ENCODE assay signal across 31 cellular contexts in the genomic region with DNA sequence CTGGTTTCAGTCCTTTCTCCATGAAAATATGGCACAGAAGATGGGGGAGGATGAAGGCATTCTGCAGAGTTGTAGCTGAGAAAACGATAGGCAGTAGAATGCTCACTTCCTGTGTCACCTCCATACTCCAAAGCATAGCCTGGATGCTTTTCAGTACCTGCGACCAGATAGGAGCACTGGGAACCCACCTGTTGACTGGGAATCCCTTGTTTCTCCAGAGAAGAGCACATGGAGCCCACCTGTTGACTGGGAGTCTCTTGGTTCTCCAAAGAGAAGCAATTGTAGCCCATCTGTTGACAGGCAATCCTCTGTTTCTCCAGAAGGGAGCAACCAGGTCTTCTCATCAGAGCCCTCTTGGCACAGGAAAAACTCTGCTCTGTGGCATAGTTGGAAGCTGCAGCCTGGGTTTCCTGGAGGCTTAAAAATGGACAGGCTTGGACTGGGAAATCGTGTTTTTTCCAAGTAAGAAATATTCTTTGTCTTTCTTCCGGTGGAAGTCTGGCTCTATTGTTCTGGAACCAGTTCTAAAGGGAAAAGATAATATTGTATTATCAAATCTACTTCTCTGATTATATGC. TPM values are rescaled to one million over a fixed set of nuclear protein-coding genes. Genes with fewer than 3 reads are reported as not detected.
DNase-seq lines count a peak whose midpoint lies in the region; ATAC-seq, FAIRE-seq and TF ChIP-seq lines count a peak whose summit lies in the region.
"Had no signal": no experiment of that assay in that cellular context is flagged by ENCODE, and none has a peak within 500 bp of the region (broad histone marks: within the 10 kb centered on the region; RNA-seq: fewer than 3 reads in every experiment).

No MANE protein-coding gene starts in this region.

- H3K36me3 ChIP-seq in K562 (ENCODE audit: control insufficient read depth, insufficient read depth, low read length) (peaks cover 26% of the 10 kb centered on the region), subcutaneous abdominal adipose tissue (ENCODE audit: control insufficient read depth in 5 of 5, insufficient read depth in 5 of 5, low read length in 5 of 5) (peaks cover 21 to 38% (median 31%) of the 10 kb centered on the region in 5 donors)

- ATAC-seq in K562 = peak; percentile 19; the same call in 1 of the 3 replicates
- no peak for ATAC-seq in activated CD8-positive, alpha-beta T cell treated with anti-CD3 and anti-CD28 coated beads, Interleukin-2, amount 10 ng/mL, durations not matched to agents 7 days and 5 days
- ATAC-seq in activated CD4-positive, alpha-beta T cell treated with anti-CD3 and anti-CD28 coated beads for 36 hours = no peak
- ATAC-seq: activated naive CD4-positive, alpha-beta T cell treated with anti-CD3 and anti-CD28 coated beads, Interleukin-2, amount 50 U/mL, for 72 hours; gastrocnemius medialis; GM23338; Panc1; sciatic nerve had no signal

- WGBS in K562 (ENCODE audit: insufficient coverage, low coverage, missing lambda C conversion rate) = 37% methylated on average over 4 of the region's 4 CpGs

- H3K36me3 Mint-ChIP-seq in activated T-cell treated with anti-CD3 and anti-CD28 coated beads, Interleukin-2, amount 50 U/mL, for 24 hours (ENCODE audit: low read depth) = peaks cover 55% of the 10 kb centered on the region
- H3K36me3 Mint-ChIP-seq in activated CD8-positive, alpha-beta T cell treated with anti-CD3 and anti-CD28 coated beads, Interleukin-2, amount 10 ng/mL, durations not matched to agents 7 days and 5 days (ENCODE audit: low read depth) = peaks cover 38% of the 10 kb centered on the region
- peaks cover 34% of the 10 kb centered on the region for H3K36me3 Mint-ChIP-seq in activated CD4-positive, alpha-beta T cell treated with anti-CD3 and anti-CD28 coated beads for 36 hours (ENCODE audit: low read depth)

- H3K27ac Mint-ChIP-seq in activated T-cell treated with anti-CD3 and anti-CD28 coated beads, Interleukin-2, amount 50 U/mL, for 24 hours = peak overlapping the region; percentile 40
- no peak overlapping the region for H3K27ac Mint-ChIP-seq in activated CD8-positive, alpha-beta T cell treated with anti-CD3 and anti-CD28 coated beads, Interleukin-2, amount 10 ng/mL, durations not matched to agents 7 days and 5 days
- no peak overlapping the region for H3K27ac Mint-ChIP-seq in activated CD4-positive, alpha-beta T cell treated with anti-CD3 and anti-CD28 coated beads for 36 hours
- H3K27ac Mint-ChIP-seq: GM23338, type B pancreatic cell had no signal

- no peaks in the 10 kb centered on the region for H3K27me3 ChIP-seq in K562 (ENCODE audit: control insufficient read depth in 2 of 2, insufficient read depth in 2 of 2, low read length in 2 of 2)
- H3K27me3 ChIP-seq in subcutaneous abdominal adipose tissue (ENCODE audit: control insufficient read depth in 5 of 5, insufficient read depth in 4 of 5, low read length in 5 of 5) = no peaks in the 10 kb centered on the region
- H3K27me3 ChIP-seq: esophagus squamous epithelium, gastrocnemius medialis, hepatocyte had no signal

- H2AFZ ChIP-seq in K562 (ENCODE audit: low read depth, low read length) = no peak overlapping the region
- H2AFZ ChIP-seq: GM23338, hepatocyte had no signal

- peaks cover 5% of the 10 kb centered on the region for H3K4me1 Mint-ChIP-seq in activated T-cell treated with anti-CD3 and anti-CD28 coated beads, Interleukin-2, amount 50 U/mL, for 24 hours (ENCODE audit: low read depth)
- no peaks in the 10 kb centered on the region for H3K4me1 Mint-ChIP-seq in activated CD8-positive, alpha-beta T cell treated with anti-CD3 and anti-CD28 coated beads, Interleukin-2, amount 10 ng/mL, durations not matched to agents 7 days and 5 days (ENCODE audit: low read depth)
- H3K4me1 Mint-ChIP-seq in activated CD4-positive, alpha-beta T cell treated with anti-CD3 and anti-CD28 coated beads for 36 hours = peaks cover 4% of the 10 kb centered on the region
- H3K4me1 Mint-ChIP-seq: GM23338 had no signal

- no peak overlapping the region for H3K9ac ChIP-seq in K562 (ENCODE audit: insufficient read depth in 1 of 2, low read depth in 2 of 2, low read length in 2 of 2)
- H3K9ac ChIP-seq in subcutaneous abdominal adipose tissue (ENCODE audit: low read length in 5 of 5) = no peak overlapping the region

- CTCF ChIA-PET in K562 (lab: Yijun Ruan, JAX; ENCODE audit: low intra/inter-chr PET ratio) = no interaction called here
- CTCF ChIA-PET in activated CD8-positive, alpha-beta T cell treated with anti-CD3 and anti-CD28 coated beads, Interleukin-2, amount 10 ng/mL, durations not matched to agents 7 days and 5 days (lab: Charles Lee) = no interaction called here
- CTCF ChIA-PET in activated CD4-positive, alpha-beta T cell treated with anti-CD3 and anti-CD28 coated beads for 36 hours (lab: Charles Lee) = interaction anchor here (0.6 kb wide), 1 partner anchor 484 kb away, joined by 4 read pairs; no protein-coding TSS in a partner anchor

- no peak overlapping the region for H3K4me3 Mint-ChIP-seq in activated T-cell treated with anti-CD3 and anti-CD28 coated beads, Interleukin-2, amount 50 U/mL, for 24 hours
- H3K4me3 Mint-ChIP-seq in activated CD8-positive, alpha-beta T cell treated with anti-CD3 and anti-CD28 coated beads, Interleukin-2, amount 10 ng/mL, durations not matched to agents 7 days and 5 days = no peak overlapping the region
- no peak overlapping the region for H3K4me3 Mint-ChIP-seq in activated CD4-positive, alpha-beta T cell treated with anti-CD3 and anti-CD28 coated beads for 36 hours
- H3K4me3 Mint-ChIP-seq: GM23338, IgD-negative memory B cell, type B pancreatic cell had no signal

- H3K27ac ChIP-seq in K562 (ENCODE audit: extremely low read depth, low read depth, low read length) (no peak overlapping the region), subcutaneous abdominal adipose tissue (ENCODE audit: low read depth, low read length) (peak overlapping the region; percentile 32)
- H3K27ac ChIP-seq: esophagus squamous epithelium, gastrocnemius medialis, hepatocyte had no signal

- no TSS peak for BruUV-seq in K562 (replicated peaks; lab: Mats Ljungman, UMichigan)

- TF ChIP-seq CTCF in K562 (IDR thresholded peaks at IDR 0.05 in 2 of 3, conservative IDR thresholded peaks at IDR 0.05 in 1 of 3; ENCODE audit: insufficient read depth in 2 of 3, low read depth in 1 of 3, low read length in 3 of 3) = no peak
- TF ChIP-seq CTCF in fibroblast of the aortic adventitia (IDR thresholded peaks at IDR 0.05; ENCODE audit: insufficient read depth, low read length) = no peak

- POLR2A ChIA-PET in K562 (lab: Yijun Ruan, JAX) = interaction anchor here (1.2 to 2.2 kb wide), 2 partner anchors 9 to 15 kb away, joined by 4 to 5 read pairs; partner anchors contain the start of gene CPHXL2
- POLR2A ChIA-PET in activated CD8-positive, alpha-beta T cell treated with anti-CD3 and anti-CD28 coated beads, Interleukin-2, amount 10 ng/mL, durations not matched to agents 7 days and 5 days (lab: Charles Lee) = no interaction called here
- POLR2A ChIA-PET in activated CD4-positive, alpha-beta T cell treated with anti-CD3 and anti-CD28 coated beads for 36 hours (lab: Charles Lee) = no interaction called here

- no peak overlapping the region for H3K4me2 ChIP-seq in K562 (ENCODE audit: insufficient read depth, low read length)
- H3K4me2 ChIP-seq: GM23338, hepatocyte had no signal

- H3K4me3 ChIP-seq in K562 = no peak overlapping the region
- no peak overlapping the region for H3K4me3 ChIP-seq in fibroblast of the aortic adventitia (ENCODE audit: low read depth, low read length)
- H3K4me3 ChIP-seq in subcutaneous abdominal adipose tissue (ENCODE audit: low read depth in 1 of 5, low read length in 5 of 5) = no peak overlapping the region
- H3K4me3 ChIP-seq: esophagus squamous epithelium, gastrocnemius medialis, GM23338, hepatocyte had no signal

- no peaks in the 10 kb centered on the region for H3K27me3 Mint-ChIP-seq in activated T-cell treated with anti-CD3 and anti-CD28 coated beads, Interleukin-2, amount 50 U/mL, for 24 hours
- H3K27me3 Mint-ChIP-seq in activated CD8-positive, alpha-beta T cell treated with anti-CD3 and anti-CD28 coated beads, Interleukin-2, amount 10 ng/mL, durations not matched to agents 7 days and 5 days (ENCODE audit: low read depth) = no peaks in the 10 kb centered on the region
- no peaks in the 10 kb centered on the region for H3K27me3 Mint-ChIP-seq in activated CD4-positive, alpha-beta T cell treated with anti-CD3 and anti-CD28 coated beads for 36 hours
- H3K27me3 Mint-ChIP-seq: IgD-negative memory B cell, type B pancreatic cell had no signal

- no peaks in the 10 kb centered on the region for H3K79me2 ChIP-seq in K562 (ENCODE audit: control insufficient read depth, insufficient read depth, low read length)

- H3K4me1 ChIP-seq in K562 (replicated peaks in 1 of 2; ENCODE audit: control insufficient read depth in 2 of 2, insufficient read depth in 2 of 2, low read length in 2 of 2) (no peaks in the 10 kb centered on the region), subcutaneous abdominal adipose tissue (ENCODE audit: control insufficient read depth in 5 of 5, insufficient read depth in 5 of 5, low read length in 5 of 5) (peaks cover 0 to 26% (median 17%) of the 10 kb centered on the region in 5 donors)

- no peak for TF ChIP-seq RAD21 in K562 (CRISPR knock-in tag; conservative IDR thresholded peaks at IDR 0.05 in 1 of 2, IDR thresholded peaks at IDR 0.05 in 1 of 2)

- intact Hi-C loops in K562 (cut with micrococcal nuclease) = no loop called here
- intact Hi-C loops in activated CD4-positive, alpha-beta T cell treated with anti-CD3 and anti-CD28 coated beads for 36 hours (cut with DNase I, micrococcal nuclease) = no loop called here

- TF ChIP-seq POLR2A in K562 (conservative IDR thresholded peaks at IDR 0.05) = no peak

- H3K9me1 ChIP-seq in K562 (ENCODE audit: control insufficient read depth, insufficient read depth, low read length) = no peaks in the 10 kb centered on the region

- H3K9me3 ChIP-seq in K562 (replicated peaks; ENCODE audit: control insufficient read depth, insufficient read depth, low read depth, low read length) (no peaks in the 10 kb centered on the region), subcutaneous abdominal adipose tissue (ENCODE audit: control insufficient read depth in 5 of 5, low read length in 5 of 5) (no peaks in the 10 kb centered on the region)
- H3K9me3 ChIP-seq: esophagus squamous epithelium, gastrocnemius medialis had no signal

- DNase-seq in activated T-cell treated with anti-CD3 and anti-CD28 coated beads, Interleukin-2, amount 50 U/mL, for 24 hours = no peak
- DNase-seq in activated T-cell treated with anti-CD3 and anti-CD28 coated beads for 4 hours = no peak
- no peak for DNase-seq in K562 (ENCODE audit: extremely low read depth in 1 of 4, low spot score in 3 of 4)
- peak; percentile 5 for DNase-seq in fibroblast of the aortic adventitia (ENCODE audit: low read depth)
- no peak for DNase-seq in activated CD8-positive, alpha-beta T cell treated with anti-CD3 and anti-CD28 coated beads, Interleukin-2, amount 10 ng/mL, durations not matched to agents 7 days and 5 days
- DNase-seq in GM19238 (ENCODE audit: insufficient read length, low spot score) = no peak
- DNase-seq in activated CD4-positive, alpha-beta T cell treated with anti-CD3 and anti-CD28 coated beads for 36 hours = no peak
- DNase-seq: 8988T; activated CD8-positive, alpha-beta memory T cell treated with anti-CD3 and anti-CD28 coated beads for 24 hours; activated effector memory CD4-positive, alpha-beta T cell treated with Interleukin-2 at 50 U/mL for 16 hours; aorta; cortex of kidney; esophagus squamous epithelium; gastrocnemius medialis; kidney glomerular epithelial cell; mammary epithelial cell; NCI-H146; NCI-H2107; NCI-H345; SHP77 treated with DMSO at 0.1 percent for 48 hours; SW 1271 had no signal

- H3K9me3 Mint-ChIP-seq in activated T-cell treated with anti-CD3 and anti-CD28 coated beads, Interleukin-2, amount 50 U/mL, for 24 hours = no peaks in the 10 kb centered on the region
- no peaks in the 10 kb centered on the region for H3K9me3 Mint-ChIP-seq in activated CD8-positive, alpha-beta T cell treated with anti-CD3 and anti-CD28 coated beads, Interleukin-2, amount 10 ng/mL, durations not matched to agents 7 days and 5 days (ENCODE audit: insufficient read depth)
- H3K9me3 Mint-ChIP-seq in activated CD4-positive, alpha-beta T cell treated with anti-CD3 and anti-CD28 coated beads for 36 hours (ENCODE audit: low read depth) = no peaks in the 10 kb centered on the region
- H3K9me3 Mint-ChIP-seq: activated naive CD4-positive, alpha-beta T cell treated with anti-CD3 and anti-CD28 coated beads, Interleukin-2, amount 50 U/mL, for 72 hours; IgD-negative memory B cell had no signal

- in situ Hi-C loops in K562 (cut with MboI) = no loop called here

- no peaks in the 10 kb centered on the region for H4K20me1 ChIP-seq in K562 (replicated peaks; ENCODE audit: control insufficient read depth, insufficient read depth, low read length)

- FAIRE-seq in K562 (lab: Jason Lieb, UNC) = peak; percentile 15
- FAIRE-seq: bronchial epithelial cell, endometrium had no signal

- no peak for TF ChIP-seq EP300 in K562 (IDR thresholded peaks at IDR 0.05; ENCODE audit: low read length)

RNA-seq across cellular contexts. Expression of gene TERF2IP, which starts 13.2 kb away (rescaled TPM):
- total RNA-seq in K562 (2011; cell fraction: chromatin; rRNA removed; ENCODE audit: low replicate concordance) = 11.7 and 22.5 TPM in 2 replicates
- total RNA-seq in K562 (2011; cell fraction: nucleolus; rRNA removed) = 20.9 and 26.2 TPM in 2 replicates
- total RNA-seq in K562 (2011; cell fraction: nucleoplasm; rRNA removed) = 20.6 and 21.5 TPM in 2 replicates
- total RNA-seq in K562 (2014; rRNA removed) (47.3 and 50.0 TPM in 2 replicates), K562 (2014; rRNA removed; fragmentation: Illumina TruSeq; extraction: Trizol) (47.0 and 53.2 TPM in 2 replicates), K562 (2015; rRNA removed; fragmentation: Illumina TruSeq; extraction: Trizol) (45.6 and 46.4 TPM in 2 replicates), K562 (2021) (44.4 and 49.7 TPM in 2 replicates), fibroblast of the aortic adventitia (ENCODE audit: low replicate concordance) (42.5 and 78.1 TPM in 2 replicates)
- polyA plus RNA-seq in K562 (2011; rRNA removed) (29.1 and 35.2 TPM in 2 replicates), K562 (2014; fragmentation: Illumina TruSeq; extraction: Trizol) (52.9 and 64.2 TPM in 2 replicates), K562 (2014; fragmentation: Nextera tagmentation; extraction: Ambion mirVana) (10 to 100 TPM; 14.5 to 14.8 TPM), K562 (2014; rRNA removed) (50.2 and 51.3 TPM in 2 replicates)
- 18.6 and 25.9 TPM in 2 replicates for polyA plus RNA-seq in K562 (2011; cell fraction: cytosol; rRNA removed)
- polyA plus RNA-seq in K562 (2011; cell fraction: nucleus; rRNA removed) = 15.2 and 16.9 TPM in 2 replicates
- polyA plus RNA-seq in K562 (2012) = 41.4 and 42.6 TPM in 2 replicates
- 16.6 TPM in 2 replicates for polyA minus RNA-seq in K562 (2011; rRNA and poly(A)+ RNA removed)
- polyA minus RNA-seq in K562 (2011; cell fraction: cytosol; rRNA and poly(A)+ RNA removed) = 14.1 and 15.4 TPM in 2 replicates
- polyA minus RNA-seq in K562 (2011; cell fraction: nucleus; rRNA and poly(A)+ RNA removed) = 13.5 and 19.9 TPM in 2 replicates
- total RNA-seq in activated CD8-positive, alpha-beta T cell treated with anti-CD3 and anti-CD28 coated beads, Interleukin-2, amount 10 ng/mL, durations not matched to agents 7 days and 5 days = 10 to 100 TPM; 61.4 to 63.2 TPM
- total RNA-seq in activated CD4-positive, alpha-beta T cell treated with anti-CD3 and anti-CD28 coated beads for 36 hours = 10 to 100 TPM; 70.6 to 72.6 TPM

RNA-seq across cellular contexts. Expression of gene KARS1, which starts 13.3 kb away (rescaled TPM):
- 141 and 145 TPM in 2 replicates for total RNA-seq in K562 (2011; cell fraction: chromatin; rRNA removed; ENCODE audit: low replicate concordance)
- 80.8 and 96.6 TPM in 2 replicates for total RNA-seq in K562 (2011; cell fraction: nucleolus; rRNA removed)
- total RNA-seq in K562 (2011; cell fraction: nucleoplasm; rRNA removed) = 125 and 137 TPM in 2 replicates
- total RNA-seq in K562 (2014; rRNA removed) (254 and 273 TPM in 2 replicates), K562 (2014; rRNA removed; fragmentation: Illumina TruSeq; extraction: Trizol) (308 and 329 TPM in 2 replicates), K562 (2015; rRNA removed; fragmentation: Illumina TruSeq; extraction: Trizol) (289 and 304 TPM in 2 replicates), K562 (2021) (257 and 269 TPM in 2 replicates), fibroblast of the aortic adventitia (ENCODE audit: low replicate concordance) (75.6 and 144 TPM in 2 replicates)
- polyA plus RNA-seq in K562 (2011; rRNA removed) (248 and 313 TPM in 2 replicates), K562 (2014; fragmentation: Illumina TruSeq; extraction: Trizol) (351 and 386 TPM in 2 replicates), K562 (2014; fragmentation: Nextera tagmentation; extraction: Ambion mirVana) (100 to 1,000 TPM; 223 to 313 TPM), K562 (2014; rRNA removed) (257 and 275 TPM in 2 replicates)
- 136 and 187 TPM in 2 replicates for polyA plus RNA-seq in K562 (2011; cell fraction: cytosol; rRNA removed)
- polyA plus RNA-seq in K562 (2011; cell fraction: nucleus; rRNA removed) = 84.7 and 123 TPM in 2 replicates
- polyA plus RNA-seq in K562 (2012) = 169 and 222 TPM in 2 replicates
- 305 and 312 TPM in 2 replicates for polyA minus RNA-seq in K562 (2011; rRNA and poly(A)+ RNA removed)
- polyA minus RNA-seq in K562 (2011; cell fraction: cytosol; rRNA and poly(A)+ RNA removed) = 93.1 and 121 TPM in 2 replicates
- polyA minus RNA-seq in K562 (2011; cell fraction: nucleus; rRNA and poly(A)+ RNA removed) = 41.6 and 70.1 TPM in 2 replicates
- total RNA-seq in activated CD8-positive, alpha-beta T cell treated with anti-CD3 and anti-CD28 coated beads, Interleukin-2, amount 10 ng/mL, durations not matched to agents 7 days and 5 days = 100 to 1,000 TPM; 208 TPM
- 100 to 1,000 TPM; 309 to 332 TPM for total RNA-seq in activated CD4-positive, alpha-beta T cell treated with anti-CD3 and anti-CD28 coated beads for 36 hours

RNA-seq across cellular contexts. Expression of gene CPHXL2, which starts 16.0 kb away (rescaled TPM):
- total RNA-seq in K562 (2011; cell fraction: chromatin; rRNA removed; ENCODE audit: low replicate concordance) = not detected in 2 replicates
- total RNA-seq in K562 (2011; cell fraction: nucleolus; rRNA removed) = not detected in 2 replicates
- not detected in 2 replicates for total RNA-seq in K562 (2011; cell fraction: nucleoplasm; rRNA removed)
- not detected in 2 replicates for total RNA-seq in K562 (2014; rRNA removed)
- not detected in 2 replicates for total RNA-seq in K562 (2014; rRNA removed; fragmentation: Illumina TruSeq; extraction: Trizol)
- not detected in 2 replicates for total RNA-seq in K562 (2015; rRNA removed; fragmentation: Illumina TruSeq; extraction: Trizol)
- total RNA-seq in K562 (2021) = not detected in 2 replicates
- polyA plus RNA-seq in K562 (2011; rRNA removed) = not detected in 2 replicates
- not detected in 2 replicates for polyA plus RNA-seq in K562 (2011; cell fraction: cytosol; rRNA removed)
- polyA plus RNA-seq in K562 (2011; cell fraction: nucleus; rRNA removed) = not detected in 2 replicates
- not detected in 2 replicates for polyA plus RNA-seq in K562 (2012)
- polyA plus RNA-seq in K562 (2014; fragmentation: Illumina TruSeq; extraction: Trizol) = not detected in 2 replicates
- not detected for polyA plus RNA-seq in K562 (2014; fragmentation: Nextera tagmentation; extraction: Ambion mirVana)
- polyA plus RNA-seq in K562 (2014; rRNA removed) = not detected in 2 replicates
- polyA minus RNA-seq in K562 (2011; rRNA and poly(A)+ RNA removed) = not detected in 2 replicates
- not detected in 2 replicates for polyA minus RNA-seq in K562 (2011; cell fraction: cytosol; rRNA and poly(A)+ RNA removed)
- polyA minus RNA-seq in K562 (2011; cell fraction: nucleus; rRNA and poly(A)+ RNA removed) = not detected in 2 replicates
- total RNA-seq in fibroblast of the aortic adventitia (ENCODE audit: low replicate concordance) = not detected in 2 replicates
- total RNA-seq in activated CD8-positive, alpha-beta T cell treated with anti-CD3 and anti-CD28 coated beads, Interleukin-2, amount 10 ng/mL, durations not matched to agents 7 days and 5 days = not detected
- not detected for total RNA-seq in activated CD4-positive, alpha-beta T cell treated with anti-CD3 and anti-CD28 coated beads for 36 hours
- total RNA-seq: activated naive CD4-positive, alpha-beta T cell treated with anti-CD3 and anti-CD28 coated beads, Interleukin-2, amount 50 U/mL, for 72 hours; aorta; bronchial epithelial cell; esophagus squamous epithelium; gastrocnemius medialis; GM23338; hepatocyte; mammary epithelial cell; sciatic nerve had no signal
- polyA plus RNA-seq: aorta, GM23338, hepatocyte, mammary epithelial cell had no signal

RNA-seq across cellular contexts. Expression of gene ADAT1, which starts 37.7 kb away (rescaled TPM):
- total RNA-seq in K562 (2011; cell fraction: chromatin; rRNA removed; ENCODE audit: low replicate concordance) = 46.8 and 48.6 TPM in 2 replicates
- 28.2 and 34.4 TPM in 2 replicates for total RNA-seq in K562 (2011; cell fraction: nucleolus; rRNA removed)
- total RNA-seq in K562 (2011; cell fraction: nucleoplasm; rRNA removed) = 39.7 and 48.8 TPM in 2 replicates
- total RNA-seq in K562 (2014; rRNA removed) (23.6 and 26.2 TPM in 2 replicates), K562 (2014; rRNA removed; fragmentation: Illumina TruSeq; extraction: Trizol) (28.2 and 33.3 TPM in 2 replicates), K562 (2015; rRNA removed; fragmentation: Illumina TruSeq; extraction: Trizol) (34.4 and 36.7 TPM in 2 replicates), K562 (2021) (26.1 and 30.9 TPM in 2 replicates), fibroblast of the aortic adventitia (ENCODE audit: low replicate concordance) (32.9 and 65.1 TPM in 2 replicates)
- polyA plus RNA-seq in K562 (2011; rRNA removed) (25.2 and 32.2 TPM in 2 replicates), K562 (2014; fragmentation: Illumina TruSeq; extraction: Trizol) (36.0 and 39.4 TPM in 2 replicates), K562 (2014; fragmentation: Nextera tagmentation; extraction: Ambion mirVana) (10 to 100 TPM; 16.0 to 20.6 TPM), K562 (2014; rRNA removed) (18.7 and 27.4 TPM in 2 replicates)
- polyA plus RNA-seq in K562 (2011; cell fraction: cytosol; rRNA removed) = 31.7 and 34.1 TPM in 2 replicates
- polyA plus RNA-seq in K562 (2011; cell fraction: nucleus; rRNA removed) = 24.3 and 27.6 TPM in 2 replicates
- 21.2 and 23.6 TPM in 2 replicates for polyA plus RNA-seq in K562 (2012)
- polyA minus RNA-seq in K562 (2011; rRNA and poly(A)+ RNA removed) = 48.3 and 48.8 TPM in 2 replicates
- 15.1 and 18.0 TPM in 2 replicates for polyA minus RNA-seq in K562 (2011; cell fraction: cytosol; rRNA and poly(A)+ RNA removed)
- polyA minus RNA-seq in K562 (2011; cell fraction: nucleus; rRNA and poly(A)+ RNA removed) = 18.6 and 26.9 TPM in 2 replicates
- 10 to 100 TPM; 51.8 to 51.9 TPM for total RNA-seq in activated CD8-positive, alpha-beta T cell treated with anti-CD3 and anti-CD28 coated beads, Interleukin-2, amount 10 ng/mL, durations not matched to agents 7 days and 5 days
- total RNA-seq in activated CD4-positive, alpha-beta T cell treated with anti-CD3 and anti-CD28 coated beads for 36 hours = 10 to 100 TPM; 48.3 to 55.7 TPM

RNA-seq across cellular contexts. Expression of gene DUXB, which starts 40.4 kb away (rescaled TPM):
- total RNA-seq in K562 (2011; cell fraction: chromatin; rRNA removed; ENCODE audit: low replicate concordance) = not detected in 2 replicates
- not detected in 2 replicates for total RNA-seq in K562 (2011; cell fraction: nucleolus; rRNA removed)
- total RNA-seq in K562 (2011; cell fraction: nucleoplasm; rRNA removed) = not detected in 2 replicates
- total RNA-seq in K562 (2014; rRNA removed) (not detected in 2 replicates), K562 (2014; rRNA removed; fragmentation: Illumina TruSeq; extraction: Trizol) (not detected in 2 replicates), K562 (2015; rRNA removed; fragmentation: Illumina TruSeq; extraction: Trizol) (not detected in 2 replicates), K562 (2021) (not detected in 2 replicates), fibroblast of the aortic adventitia (ENCODE audit: low replicate concordance) (not detected in 2 replicates)
- polyA plus RNA-seq in K562 (2011; rRNA removed) (not detected in 2 replicates), K562 (2014; fragmentation: Illumina TruSeq; extraction: Trizol) (not detected in 2 replicates), K562 (2014; fragmentation: Nextera tagmentation; extraction: Ambion mirVana) (not detected), K562 (2014; rRNA removed) (not detected in 2 replicates)
- polyA plus RNA-seq in K562 (2011; cell fraction: cytosol; rRNA removed) = not detected in 2 replicates
- polyA plus RNA-seq in K562 (2011; cell fraction: nucleus; rRNA removed) = not detected in 2 replicates
- polyA plus RNA-seq in K562 (2012) = not detected in 2 replicates
- not detected in 2 replicates for polyA minus RNA-seq in K562 (2011; rRNA and poly(A)+ RNA removed)
- polyA minus RNA-seq in K562 (2011; cell fraction: cytosol; rRNA and poly(A)+ RNA removed) = not detected in 2 replicates
- not detected in 2 replicates for polyA minus RNA-seq in K562 (2011; cell fraction: nucleus; rRNA and poly(A)+ RNA removed)
- total RNA-seq in activated CD8-positive, alpha-beta T cell treated with anti-CD3 and anti-CD28 coated beads, Interleukin-2, amount 10 ng/mL, durations not matched to agents 7 days and 5 days = not detected
- total RNA-seq in activated CD4-positive, alpha-beta T cell treated with anti-CD3 and anti-CD28 coated beads for 36 hours = not detected
- total RNA-seq: activated naive CD4-positive, alpha-beta T cell treated with anti-CD3 and anti-CD28 coated beads, Interleukin-2, amount 50 U/mL, for 72 hours; aorta; bronchial epithelial cell; esophagus squamous epithelium; gastrocnemius medialis; GM23338; hepatocyte; mammary epithelial cell; sciatic nerve had no signal
- polyA plus RNA-seq: aorta, GM23338, hepatocyte, IgD-negative memory B cell, mammary epithelial cell had no signal
